In the genomic region with DNA sequence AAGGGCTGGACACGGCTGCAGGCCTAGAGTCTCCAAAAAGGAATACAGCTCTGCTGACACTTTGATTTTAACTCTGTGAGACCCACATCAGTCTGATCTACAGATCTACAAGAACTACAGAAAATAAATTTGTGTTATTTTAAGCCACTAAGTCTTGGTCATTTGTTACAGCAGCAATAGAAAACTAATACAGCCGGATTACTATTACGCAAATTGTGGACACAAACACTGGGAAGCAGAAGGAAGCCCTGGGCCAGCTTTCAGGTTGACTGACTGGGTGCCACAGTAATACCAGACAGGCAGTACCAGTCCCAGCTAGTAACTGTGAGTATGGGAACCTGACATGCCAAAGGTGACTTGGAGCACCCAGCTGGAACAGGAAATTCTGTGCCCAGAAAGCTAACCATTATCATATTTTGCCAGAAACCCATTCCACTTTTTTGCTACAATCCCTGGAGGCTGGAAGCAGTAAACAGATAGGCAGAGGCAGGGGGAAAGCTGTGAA, we compare ENCODE assay signal across 20 cellular contexts. TPM values are rescaled to one million over a fixed set of nuclear protein-coding genes. Genes with fewer than 3 reads are reported as not detected.
DNase-seq lines count a peak whose midpoint lies in the region; ATAC-seq, FAIRE-seq and TF ChIP-seq lines count a peak whose summit lies in the region.
"Had no signal": no experiment of that assay in that cellular context is flagged by ENCODE, and none has a peak within 500 bp of the region (broad histone marks: within the 10 kb centered on the region; RNA-seq: fewer than 3 reads in every experiment).

No MANE protein-coding gene starts in this region.

- no peaks in the 10 kb centered on the region for H3K9me3 ChIP-seq in Karpas-422 (ENCODE audit: low read length)
- no peaks in the 10 kb centered on the region for H3K9me3 ChIP-seq in trophoblast cell (ENCODE audit: insufficient read depth, low read depth, low read length)
- H3K9me3 ChIP-seq in left lung, result no peaks in the 10 kb centered on the region
- no peaks in the 10 kb centered on the region for H3K9me3 ChIP-seq in effector memory CD4-positive, alpha-beta T cell (ENCODE audit: control insufficient read depth, low read length)
- H3K9me3 ChIP-seq: A549, BE2C had no signal

- H3K23ac ChIP-seq in trophoblast cell (ENCODE audit: low read length), result no peak overlapping the region

- H2BK5ac ChIP-seq in trophoblast cell (ENCODE audit: low read depth, low read length, poor library complexity), result no peak overlapping the region

- H3K36me3 ChIP-seq in Karpas-422 (ENCODE audit: insufficient read depth, low read length) (peaks cover 3% of the 10 kb centered on the region; the same call in 1 of the 2 replicates), trophoblast cell (ENCODE audit: control insufficient read depth in 1 of 2, insufficient read depth in 2 of 2, low read length in 2 of 2) (peaks cover 2 to 6% of the 10 kb centered on the region in 2 experiments), left lung (no peaks in the 10 kb centered on the region)
- no peaks in the 10 kb centered on the region for H3K36me3 ChIP-seq in effector memory CD4-positive, alpha-beta T cell (ENCODE audit: control insufficient read depth, insufficient read depth, low read length)
- H3K36me3 ChIP-seq: BE2C had no signal

- DNase-seq in GM19239 (ENCODE audit: insufficient read length, low spot score) (no peak), Karpas-422 (peak; percentile 6), kidney tubule cell (ENCODE audit: low spot score) (peak; percentile 51), trophoblast cell (no peak), left lung (no peak)
- no peak for DNase-seq in stimulated activated CD4-positive, alpha-beta T cell treated with anti-CD3 and anti-CD28 coated beads, Interleukin-15, amount 100 ng/mL, for 24 hours
- DNase-seq in NK-92 treated with Interleukin-12 subunit alpha and Interleukin-12 subunit beta, amount 100 ng/mL, for 24 hours (lab: John Stamatoyannopoulos, UW), result no peak
- no peak for DNase-seq in effector memory CD4-positive, alpha-beta T cell
- DNase-seq: BE2C; CD4-positive, alpha-beta memory T cell; DMS153; DND-41; GDM1; GM23248; H7 had no signal

- no peak overlapping the region for H2AK5ac ChIP-seq in trophoblast cell (ENCODE audit: low read length)

- H2AFZ ChIP-seq in Karpas-422 (ENCODE audit: low read length), result no peak overlapping the region
- no peak overlapping the region for H2AFZ ChIP-seq in trophoblast cell (ENCODE audit: insufficient read depth, low read length, poor library complexity)
- H2AFZ ChIP-seq: GM23248 had no signal

- H3K79me2 ChIP-seq in Karpas-422 (ENCODE audit: low read length), result peaks cover 89% of the 10 kb centered on the region
- H3K79me2 ChIP-seq in trophoblast cell (ENCODE audit: control insufficient read depth, insufficient read depth, low read length, poor library complexity), result no peaks in the 10 kb centered on the region

- no peak overlapping the region for H2BK120ac ChIP-seq in trophoblast cell (ENCODE audit: insufficient read depth, low read length, poor library complexity)

- H3K27ac ChIP-seq in Karpas-422 (ENCODE audit: low read length), result no peak overlapping the region
- H3K27ac ChIP-seq in trophoblast cell (ENCODE audit: low read depth, low read length), result peak overlapping the region; percentile 27
- H3K27ac ChIP-seq in left lung, result no peak overlapping the region
- H3K27ac ChIP-seq in effector memory CD4-positive, alpha-beta T cell (ENCODE audit: insufficient read depth, low read length, poor library complexity, severe bottlenecking), result no peak overlapping the region
- H3K27ac ChIP-seq: A549, C4-2B, GM23248 had no signal

- no peak overlapping the region for H4K91ac ChIP-seq in trophoblast cell (ENCODE audit: low read depth, low read length)

- no peak overlapping the region for H3K4ac ChIP-seq in trophoblast cell (ENCODE audit: low read depth, low read length)

- H3K9ac ChIP-seq in Karpas-422 (ENCODE audit: low read length), result no peak overlapping the region
- no peak overlapping the region for H3K9ac ChIP-seq in trophoblast cell (ENCODE audit: low read length)
- H3K9ac ChIP-seq: GM23248 had no signal

- H2BK12ac ChIP-seq in trophoblast cell (ENCODE audit: low read length), result no peak overlapping the region

- WGBS in trophoblast cell (ENCODE audit: extremely low coverage, insufficient coverage, insufficient read length), result no CpG with 5 or more reads among the region's 3 CpGs

- H3K9me2 ChIP-seq in Karpas-422 (replicated peaks; ENCODE audit: insufficient read depth, low read length), result no peaks in the 10 kb centered on the region

- H3K27me3 ChIP-seq in Karpas-422 (ENCODE audit: low read length) (no peaks in the 10 kb centered on the region), trophoblast cell (ENCODE audit: insufficient read depth, low read length) (no peaks in the 10 kb centered on the region), left lung (no peaks in the 10 kb centered on the region)
- no peaks in the 10 kb centered on the region for H3K27me3 ChIP-seq in effector memory CD4-positive, alpha-beta T cell (replicated peaks; ENCODE audit: control insufficient read depth, insufficient read depth, low read length, poor library complexity, severe bottlenecking)
- H3K27me3 ChIP-seq: BE2C had no signal

- H3K14ac ChIP-seq in trophoblast cell (ENCODE audit: low read length), result no peak overlapping the region

- H3K4me2 ChIP-seq in Karpas-422 (ENCODE audit: low read depth, low read length, poor library complexity, severe bottlenecking), result no peak overlapping the region
- no peak overlapping the region for H3K4me2 ChIP-seq in trophoblast cell (ENCODE audit: low read length)
- H3K4me2 ChIP-seq: A549 had no signal

- peak overlapping the region; percentile 40 for H3K18ac ChIP-seq in trophoblast cell (ENCODE audit: low read length)

- intact Hi-C loops in left lung (cut with DNase I), result no loop called here

- no peak overlapping the region for H3K4me3 ChIP-seq in Karpas-422 (ENCODE audit: low read length)
- H3K4me3 ChIP-seq in trophoblast cell (ENCODE audit: low read depth, low read length), result no peak overlapping the region
- no peak overlapping the region for H3K4me3 ChIP-seq in left lung
- H3K4me3 ChIP-seq in effector memory CD4-positive, alpha-beta T cell (ENCODE audit: insufficient read depth, low read depth, low read length, poor library complexity, severe bottlenecking), result no peak overlapping the region
- H3K4me3 ChIP-seq: A549, GM23248 had no signal

- no peak for TF ChIP-seq CTCF in left lung (IDR thresholded peaks at IDR 0.05)

- H4K8ac ChIP-seq in trophoblast cell (ENCODE audit: low read depth, low read length), result no peak overlapping the region

- ATAC-seq in left lung, result no peak
- ATAC-seq: A549 had no signal

- FAIRE-seq in GM19239 (lab: Jason Lieb, UNC), result peak; percentile 44
- FAIRE-seq: A549, D721Med had no signal

- peaks cover 13% of the 10 kb centered on the region for H3K4me1 ChIP-seq in Karpas-422 (ENCODE audit: low read length)
- peaks cover 0 to 7% of the 10 kb centered on the region in 2 experiments for H3K4me1 ChIP-seq in trophoblast cell (ENCODE audit: control insufficient read depth in 1 of 2, insufficient read depth in 2 of 2, low read length in 2 of 2)
- H3K4me1 ChIP-seq in left lung, result peaks cover 0 to 10% of the 10 kb centered on the region in 2 donors
- H3K4me1 ChIP-seq in effector memory CD4-positive, alpha-beta T cell (ENCODE audit: control insufficient read depth, insufficient read depth, low read length, poor library complexity, severe bottlenecking), result no peaks in the 10 kb centered on the region
- H3K4me1 ChIP-seq: BE2C had no signal

- H4K20me1 ChIP-seq in Karpas-422 (ENCODE audit: insufficient read depth, low read depth, low read length), result no peaks in the 10 kb centered on the region

- H3K79me1 ChIP-seq in trophoblast cell (ENCODE audit: low read length), result no peaks in the 10 kb centered on the region

- no peak overlapping the region for H4K12ac ChIP-seq in trophoblast cell (ENCODE audit: low read depth, low read length)

RNA-seq across cellular contexts. Expression of a gene that starts 13.4 kb away (rescaled TPM):
- 17.0 and 41.8 TPM in 2 replicates for total RNA-seq in Karpas-422 (2014; rRNA removed; shearing (Covaris generic); ENCODE audit: low replicate concordance)
- 33.8 and 37.0 TPM in 2 replicates for polyA plus RNA-seq in trophoblast cell (2013)
- 10 to 100 TPM; 18.3 to 18.5 TPM for total RNA-seq in left lung

RNA-seq across cellular contexts. Expression of a gene that starts 50.7 kb away (rescaled TPM):
- total RNA-seq in Karpas-422 (2014; rRNA removed; shearing (Covaris generic); ENCODE audit: low replicate concordance), result 130 and 229 TPM in 2 replicates
- 416 and 442 TPM in 2 replicates for polyA plus RNA-seq in trophoblast cell (2013)
- 100 to 1,000 TPM; 161 to 189 TPM for total RNA-seq in left lung

RNA-seq across cellular contexts. Expression of a gene that starts 51.2 kb away (rescaled TPM):
- 11.7 and 17.5 TPM in 2 replicates for total RNA-seq in Karpas-422 (2014; rRNA removed; shearing (Covaris generic); ENCODE audit: low replicate concordance)
- 11.4 and 11.5 TPM in 2 replicates for polyA plus RNA-seq in trophoblast cell (2013)
- total RNA-seq in left lung, result 10 to 100 TPM; 23.2 to 24.6 TPM

RNA-seq across cellular contexts. Expression of a gene that starts 56.2 kb away (rescaled TPM):
- total RNA-seq in Karpas-422 (2014; rRNA removed; shearing (Covaris generic); ENCODE audit: low replicate concordance), result not detected in 2 replicates
- not detected in 2 replicates for polyA plus RNA-seq in trophoblast cell (2013)
- not detected for total RNA-seq in left lung
- total RNA-seq: CD4-positive, alpha-beta memory T cell; GM23248; H7; HT-29 had no signal
- polyA plus RNA-seq: A549; AG04450; CD4-positive, alpha-beta memory T cell had no signal

Comparison
In these comparisons a context has a peak if more than half of its experiments do, and no peak if none do; other contexts are left out.
1. DNase-seq: peak in Karpas-422 (single experiment) and kidney tubule cell (single experiment); none in GM19239 (single experiment), trophoblast cell (0 of 2), stimulated activated CD4-positive, alpha-beta T cell treated with anti-CD3 and anti-CD28 coated beads, Interleukin-15, amount 100 ng/mL, for 24 hours (single experiment), left lung (0 of 2), NK-92 treated with Interleukin-12 subunit alpha and Interleukin-12 subunit beta, amount 100 ng/mL, for 24 hours (single experiment) and effector memory CD4-positive, alpha-beta T cell (0 of 3).